Comparison of ENCODE assay signal across 21 cellular contexts in genomic region chr12:52285172-52285745, GRCh38. TPM values are rescaled to one million over a fixed set of nuclear protein-coding genes. Genes with fewer than 3 reads are reported as not detected.
DNase-seq lines count a peak whose midpoint lies in the region; ATAC-seq, FAIRE-seq and TF ChIP-seq lines count a peak whose summit lies in the region.
"Had no signal": no experiment of that assay in that cellular context is flagged by ENCODE, and none has a peak within 500 bp of the region (broad histone marks: within the 10 kb centered on the region; RNA-seq: fewer than 3 reads in every experiment).

No MANE protein-coding gene starts in this region.

- peak overlapping the region; percentile 100 for H3K27ac ChIP-seq in epithelial cell of prostate
- no peak overlapping the region for H3K27ac ChIP-seq in ovary
- H3K27ac ChIP-seq: heart right ventricle, prostate gland had no signal

- DNase-seq in H54 (ENCODE audit: insufficient read length, low spot score) (peak; percentile 69), RCC 7860 (ENCODE audit: low spot score) (peak; percentile 50), epithelial cell of prostate (ENCODE audit: low read depth, low spot score) (peak; percentile 52), ovary (no peak)
- no peak for DNase-seq in stimulated activated naive CD8-positive, alpha-beta T cell treated with anti-CD3 and anti-CD28 coated beads, Interleukin-15, amount 100 ng/mL, for 72 hours
- DNase-seq: amniotic stem cell; CD4-positive, alpha-beta memory T cell; heart right ventricle; left cardiac atrium; MV-4-11; NCI-H2081 treated with DMSO at 0.1 percent for 48 hours; NCI-H82 had no signal

- no peaks in the 10 kb centered on the region for H3K27me3 ChIP-seq in skeletal muscle satellite cell (ENCODE audit: control insufficient read depth, insufficient read depth, low read length)
- H3K27me3 ChIP-seq in ovary: no peaks in the 10 kb centered on the region

- H3K36me3 ChIP-seq in skeletal muscle satellite cell (ENCODE audit: insufficient read depth, low read length) (no peaks in the 10 kb centered on the region), ovary (no peaks in the 10 kb centered on the region)
- H3K36me3 ChIP-seq: heart right ventricle, prostate gland had no signal

- peak overlapping the region; percentile 63 for H3K9ac ChIP-seq in skeletal muscle satellite cell (ENCODE audit: low read depth, low read length)

- H3K9me3 ChIP-seq in skeletal muscle satellite cell (replicated peaks; ENCODE audit: low read length) (no peaks in the 10 kb centered on the region), ovary (no peaks in the 10 kb centered on the region)
- H3K9me3 ChIP-seq: heart right ventricle, prostate gland had no signal

- peaks cover 26% of the 10 kb centered on the region for H3K27me3 Mint-ChIP-seq in stimulated activated naive CD8-positive, alpha-beta T cell treated with anti-CD3 and anti-CD28 coated beads, Interleukin-15, amount 100 ng/mL, for 72 hours

- FAIRE-seq in H54 (lab: Jason Lieb, UNC) (no peak), RCC 7860 (lab: Jason Lieb, UNC) (no peak)
- FAIRE-seq: colon had no signal

- H3K4me3 ChIP-seq in skeletal muscle satellite cell (ENCODE audit: low read length): no peak overlapping the region
- no peak overlapping the region for H3K4me3 ChIP-seq in ovary
- H3K4me3 ChIP-seq: heart right ventricle, prostate gland had no signal

- no peak for TF ChIP-seq EP300 in ovary (IDR thresholded peaks at IDR 0.05)

- ATAC-seq in GM21423 (IDR thresholded peaks at IDR 0.05; ENCODE audit: unreplicated experiment) (no peak), HG03457 (IDR thresholded peaks at IDR 0.05; ENCODE audit: unreplicated experiment) (no peak)
- ATAC-seq in stimulated activated naive CD8-positive, alpha-beta T cell treated with anti-CD3 and anti-CD28 coated beads, Interleukin-15, amount 100 ng/mL, for 72 hours: no peak
- ATAC-seq: heart right ventricle, left cardiac atrium, Right ventricle myocardium inferior had no signal

- intact Hi-C loops in ovary (cut with DNase I): no loop called here

- peaks cover 48% of the 10 kb centered on the region for H3K4me1 ChIP-seq in skeletal muscle satellite cell (ENCODE audit: control insufficient read depth, insufficient read depth, low read length)
- no peaks in the 10 kb centered on the region for H3K4me1 ChIP-seq in ovary (ENCODE audit: insufficient read depth)
- H3K4me1 ChIP-seq: prostate gland had no signal

- 86 to 98% (median 92%) methylated on average over 2 of the region's 2 CpGs for WGBS in ovary, 3 donors

- H3K27ac Mint-ChIP-seq in stimulated activated naive CD8-positive, alpha-beta T cell treated with anti-CD3 and anti-CD28 coated beads, Interleukin-15, amount 100 ng/mL, for 72 hours: no peak overlapping the region

- H3K4me1 Mint-ChIP-seq in stimulated activated naive CD8-positive, alpha-beta T cell treated with anti-CD3 and anti-CD28 coated beads, Interleukin-15, amount 100 ng/mL, for 72 hours: peaks cover 17% of the 10 kb centered on the region

- H3K4me3 Mint-ChIP-seq in stimulated activated naive CD8-positive, alpha-beta T cell treated with anti-CD3 and anti-CD28 coated beads, Interleukin-15, amount 100 ng/mL, for 72 hours: no peak overlapping the region
- H3K4me3 Mint-ChIP-seq: CD4-positive, alpha-beta memory T cell had no signal

- H3K4me2 ChIP-seq in skeletal muscle satellite cell (ENCODE audit: low read length): peak overlapping the region; percentile 40

- no peak for TF ChIP-seq POLR2A in H54 (IDR thresholded peaks at IDR 0.05; ENCODE audit: low read depth, low read length)
- TF ChIP-seq POLR2A in ovary (IDR thresholded peaks at IDR 0.05): no peak

- no peak for TF ChIP-seq CTCF in ovary (IDR thresholded peaks at IDR 0.05)

- H3K9me3 Mint-ChIP-seq in stimulated activated naive CD8-positive, alpha-beta T cell treated with anti-CD3 and anti-CD28 coated beads, Interleukin-15, amount 100 ng/mL, for 72 hours: no peaks in the 10 kb centered on the region
- H3K9me3 Mint-ChIP-seq: CD4-positive, alpha-beta memory T cell had no signal

RNA-seq across cellular contexts. Expression of gene KRT81, which starts 6.1 kb away (rescaled TPM):
- under 0.01 TPM in 1 of 2 replicates, not detected in the other for total RNA-seq in skeletal muscle satellite cell (2012; rRNA removed)
- total RNA-seq in ovary: 1 to 10 TPM in 1 of 7 donors, not detected in 6; 1.2 TPM
- not detected for polyA plus RNA-seq in ovary
- total RNA-seq: CD4-positive, alpha-beta memory T cell; G401; heart right ventricle; left cardiac atrium; Right ventricle myocardium inferior; subcutaneous adipose tissue had no signal
- polyA plus RNA-seq: CD4-positive, alpha-beta memory T cell; heart right ventricle had no signal

RNA-seq across cellular contexts. Expression of gene KRT86, which starts 10.8 kb away (rescaled TPM):
- total RNA-seq in skeletal muscle satellite cell (2012; rRNA removed): 0.22 TPM in 1 of 2 replicates, not detected in the other
- under 1 TPM in 1 of 7 donors, not detected in 6; 0.69 TPM for total RNA-seq in ovary
- not detected for polyA plus RNA-seq in ovary
- total RNA-seq: CD4-positive, alpha-beta memory T cell; G401; left cardiac atrium; Right ventricle myocardium inferior had no signal
- polyA plus RNA-seq: CD4-positive, alpha-beta memory T cell had no signal

RNA-seq across cellular contexts. Expression of gene KRT83, which starts 35.9 kb away (rescaled TPM):
- total RNA-seq in skeletal muscle satellite cell (2012; rRNA removed): not detected in 2 replicates
- total RNA-seq in ovary: not detected
- not detected for polyA plus RNA-seq in ovary
- total RNA-seq: CD4-positive, alpha-beta memory T cell; heart right ventricle; left cardiac atrium; myocyte; Right ventricle myocardium inferior; subcutaneous adipose tissue had no signal
- polyA plus RNA-seq: CD4-positive, alpha-beta memory T cell; heart right ventricle had no signal

RNA-seq across cellular contexts. Expression of gene KRT7, which starts 52.2 kb away (rescaled TPM):
- 2.3 and 12.5 TPM in 2 replicates for total RNA-seq in skeletal muscle satellite cell (2012; rRNA removed)
- 100 to 1,000 TPM in 1 of 7 donors, 10 to 100 TPM in 4, 1 to 10 TPM in 1, not detected in 1; 3.7 to 379 (median 29.1) TPM for total RNA-seq in ovary
- 1 to 10 TPM in 1 of 2 donors, under 1 TPM in 1; 0.37 to 2.1 TPM for polyA plus RNA-seq in ovary
- total RNA-seq: CD4-positive, alpha-beta memory T cell; G401; Right ventricle myocardium inferior had no signal
- polyA plus RNA-seq: CD4-positive, alpha-beta memory T cell had no signal

Comparison
In these comparisons a context has a peak if more than half of its experiments do, and no peak if none do; other contexts are left out.
1. DNase-seq: peak in H54 (single experiment), RCC 7860 (single experiment) and epithelial cell of prostate (single experiment); none in ovary (0 of 5) and stimulated activated naive CD8-positive, alpha-beta T cell treated with anti-CD3 and anti-CD28 coated beads, Interleukin-15, amount 100 ng/mL, for 72 hours (0 of 2).